Comparison of ENCODE assay signal across 8 cellular contexts in the genomic region with DNA sequence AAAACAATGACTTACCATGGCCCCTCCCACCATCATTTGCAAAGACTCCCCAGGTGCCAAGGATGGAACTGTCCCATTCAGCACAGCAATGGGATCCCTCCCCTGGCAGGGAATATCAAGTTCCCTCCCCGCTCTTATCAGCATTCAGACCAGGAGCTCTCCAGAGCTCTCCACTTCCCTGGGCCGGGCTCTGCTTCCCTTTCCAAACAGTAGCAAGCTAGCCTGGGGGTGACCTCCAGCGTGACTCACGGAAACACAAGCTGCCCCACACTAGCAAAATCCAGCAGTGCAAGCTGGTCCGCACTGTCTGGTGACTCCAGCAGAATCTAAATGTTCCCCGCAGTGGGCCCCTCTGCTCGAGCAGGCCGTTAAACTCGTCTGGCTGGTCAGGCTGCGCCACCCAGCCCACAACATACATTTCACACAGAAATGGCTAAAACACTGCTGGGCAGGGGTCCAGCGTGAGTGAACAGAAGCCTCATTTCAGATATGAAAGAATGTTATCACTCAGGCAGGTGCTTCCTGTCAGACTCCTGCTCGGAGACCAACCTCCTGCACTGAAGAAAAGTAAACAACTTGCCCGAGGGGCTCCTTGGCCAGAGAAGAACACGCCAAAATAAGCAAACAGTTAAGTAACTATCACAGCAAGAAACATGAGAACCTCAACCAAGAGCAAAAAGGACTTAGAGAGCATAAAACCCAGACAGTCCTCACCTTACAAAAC. TPM values are rescaled to one million over a fixed set of nuclear protein-coding genes. Genes with fewer than 3 reads are reported as not detected.
DNase-seq lines count a peak whose midpoint lies in the region; ATAC-seq and TF ChIP-seq lines count a peak whose summit lies in the region.

No MANE protein-coding gene starts in this region.

- H3K9me3 ChIP-seq in HEK293 (ENCODE audit: control insufficient read depth, insufficient read depth, low read depth, low read length): no peaks in the 10 kb centered on the region
- no peaks in the 10 kb centered on the region for H3K9me3 ChIP-seq in OCI-LY7 (ENCODE audit: low read length)

- no TSS peak for BruUV-seq in OCI-LY7 (replicated peaks; lab: Mats Ljungman, UMichigan)

- no peak overlapping the region for H2AFZ ChIP-seq in OCI-LY7 (ENCODE audit: low read length)

- H3K9me2 ChIP-seq in OCI-LY7 (ENCODE audit: insufficient read depth, low read length): no peaks in the 10 kb centered on the region

- H3K27ac ChIP-seq in HEK293 (ENCODE audit: extremely low read depth, low read depth, low read length) (peak overlapping the region; percentile 86), foreskin keratinocyte (no peak overlapping the region), OCI-LY7 (ENCODE audit: low read depth, low read length, poor library complexity, severe bottlenecking) (no peak overlapping the region)

- POLR2A ChIA-PET in HEK293 (lab: Yijun Ruan, JAX) (interaction anchor here (0.7 to 1.3 kb wide), 7 partner anchors 33 to 98 kb away, joined by 3 to 9 read pairs (median 3); no protein-coding TSS in a partner anchor), OCI-LY7 (lab: Charles Lee) (interaction anchor here (0.6 kb wide), 1 partner anchor 60 kb away, joined by 3 read pairs; no protein-coding TSS in a partner anchor)

- no peaks in the 10 kb centered on the region for H4K20me1 ChIP-seq in OCI-LY7 (ENCODE audit: insufficient read depth, low read length)

- peaks cover 13% of the 10 kb centered on the region for H3K4me1 ChIP-seq in HEK293 (ENCODE audit: control insufficient read depth, insufficient read depth, low read length)
- H3K4me1 ChIP-seq in foreskin keratinocyte: peaks cover 4% of the 10 kb centered on the region
- H3K4me1 ChIP-seq in OCI-LY7 (ENCODE audit: insufficient read depth, low read length, poor library complexity, severe bottlenecking): no peaks in the 10 kb centered on the region

- DNase-seq in SHP77 treated with DMSO at 0.1 percent for 48 hours (lab: John Stamatoyannopoulos, UW) (peak; percentile 36), foreskin keratinocyte (peak in 1 of 2 donors; percentile 12), skeletal muscle cell (ENCODE audit: low read depth) (peak; percentile 63), LoVo (ENCODE audit: low spot score) (no peak), OCI-LY7 (ENCODE audit: low spot score) (no peak)

- TF ChIP-seq CTCF in HEK293 (tag by site-specific recombination; IDR thresholded peaks at IDR 0.05) (no peak), foreskin keratinocyte (conservative IDR thresholded peaks at IDR 0.05) (no peak), OCI-LY7 (conservative IDR thresholded peaks at IDR 0.05; ENCODE audit: low read length) (no peak)

- H3K4me3 ChIP-seq in HEK293 (ENCODE audit: low read depth, low read length) (no peak overlapping the region), skeletal muscle cell (ENCODE audit: low read depth, low read length) (no peak overlapping the region), OCI-LY7 (ENCODE audit: low read depth, low read length, poor library complexity, severe bottlenecking) (no peak overlapping the region)

- no peak overlapping the region for H3K4me2 ChIP-seq in OCI-LY7 (ENCODE audit: low read length)

- CTCF ChIA-PET in HEK293 (lab: Yijun Ruan, JAX): interaction anchor here (0.9 to 1.3 kb wide), 2 partner anchors 41 to 129 kb away, joined by 3 read pairs; no protein-coding TSS in a partner anchor
- CTCF ChIA-PET in OCI-LY7 (lab: Charles Lee; ENCODE audit: unreplicated experiment): no interaction called here

- H3K27me3 ChIP-seq in foreskin keratinocyte: no peaks in the 10 kb centered on the region

- no peaks in the 10 kb centered on the region for H3K79me2 ChIP-seq in OCI-LY7 (ENCODE audit: insufficient read depth, low read depth, low read length)

- peaks cover 16 to 77% of the 10 kb centered on the region in 2 experiments; a peak in 2 of 3 replicates for H3K36me3 ChIP-seq in HEK293 (ENCODE audit: control insufficient read depth in 2 of 2, insufficient read depth in 1 of 2, low read length in 2 of 2)
- H3K36me3 ChIP-seq in OCI-LY7 (ENCODE audit: insufficient read depth, low read length): peaks cover 96% of the 10 kb centered on the region

- intact Hi-C loops in OCI-LY7 (cut with micrococcal nuclease; ENCODE audit: unreplicated experiment): no loop called here

- ATAC-seq in foreskin keratinocyte: peak; percentile 23
- ATAC-seq in GM19395 (IDR thresholded peaks at IDR 0.05; ENCODE audit: unreplicated experiment): no peak
- no peak for ATAC-seq in HG02884 (IDR thresholded peaks at IDR 0.05; ENCODE audit: unreplicated experiment)

TF ChIP-seq in HEK293, 187 proteins besides CTCF, POLR2A, EP300 and RAD21 (continues in another document):
- TF ChIP-seq, protein P1, sequence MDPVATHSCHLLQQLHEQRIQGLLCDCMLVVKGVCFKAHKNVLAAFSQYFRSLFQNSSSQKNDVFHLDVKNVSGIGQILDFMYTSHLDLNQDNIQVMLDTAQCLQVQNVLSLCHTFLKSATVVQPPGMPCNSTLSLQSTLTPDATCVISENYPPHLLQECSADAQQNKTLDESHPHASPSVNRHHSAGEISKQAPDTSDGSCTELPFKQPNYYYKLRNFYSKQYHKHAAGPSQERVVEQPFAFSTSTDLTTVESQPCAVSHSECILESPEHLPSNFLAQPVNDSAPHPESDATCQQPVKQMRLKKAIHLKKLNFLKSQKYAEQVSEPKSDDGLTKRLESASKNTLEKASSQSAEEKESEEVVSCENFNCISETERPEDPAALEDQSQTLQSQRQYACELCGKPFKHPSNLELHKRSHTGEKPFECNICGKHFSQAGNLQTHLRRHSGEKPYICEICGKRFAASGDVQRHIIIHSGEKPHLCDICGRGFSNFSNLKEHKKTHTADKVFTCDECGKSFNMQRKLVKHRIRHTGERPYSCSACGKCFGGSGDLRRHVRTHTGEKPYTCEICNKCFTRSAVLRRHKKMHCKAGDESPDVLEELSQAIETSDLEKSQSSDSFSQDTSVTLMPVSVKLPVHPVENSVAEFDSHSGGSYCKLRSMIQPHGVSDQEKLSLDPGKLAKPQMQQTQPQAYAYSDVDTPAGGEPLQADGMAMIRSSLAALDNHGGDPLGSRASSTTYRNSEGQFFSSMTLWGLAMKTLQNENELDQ (tag by site-specific recombination; IDR thresholded peaks at IDR 0.05; ENCODE audit: low read depth): no peak
- TF ChIP-seq ZNF747 (tag by site-specific recombination; IDR thresholded peaks at IDR 0.05) (no peak), ZNF704 (tag by site-specific recombination; IDR thresholded peaks at IDR 0.05) (no peak), ZNF140 (tag by site-specific recombination; IDR thresholded peaks at IDR 0.05) (no peak), ZNF221 (tag by site-specific recombination; IDR thresholded peaks at IDR 0.05; ENCODE audit: borderline replicate concordance) (no peak), ZNF341 (tag by site-specific recombination; IDR thresholded peaks at IDR 0.05; ENCODE audit: low read depth) (no peak), ZNF354C (tag by site-specific recombination; IDR thresholded peaks at IDR 0.05; ENCODE audit: borderline replicate concordance, low read depth) (no peak), ZBTB48 (tag by site-specific recombination; IDR thresholded peaks at IDR 0.05) (0 out of 2 replicates have a peak, but pooled peaks have one; percentile 36), ZBTB17 (tag by site-specific recombination; IDR thresholded peaks at IDR 0.05) (0 out of 2 replicates have a peak, but pooled peaks have one; percentile 53), YY2 (tag by site-specific recombination; IDR thresholded peaks at IDR 0.05) (no peak), ZNF239 (tag by site-specific recombination; IDR thresholded peaks at IDR 0.05) (no peak), MZF1 (tag by site-specific recombination; IDR thresholded peaks at IDR 0.05; ENCODE audit: borderline replicate concordance) (0 out of 2 replicates have a peak, but pooled peaks have one; percentile 28), ZNF560 (tag by site-specific recombination; IDR thresholded peaks at IDR 0.05; ENCODE audit: borderline replicate concordance) (no peak), HOXD13 (CRISPR knock-in tag; IDR thresholded peaks at IDR 0.05; ENCODE audit: borderline replicate concordance) (no peak), REPIN1 (tag by site-specific recombination; IDR thresholded peaks at IDR 0.05; ENCODE audit: low read depth) (no peak), HOXA7 (CRISPR knock-in tag; IDR thresholded peaks at IDR 0.05; ENCODE audit: borderline replicate concordance) (no peak), ZNF16 (tag by site-specific recombination; IDR thresholded peaks at IDR 0.05; ENCODE audit: low read depth) (no peak)
- TF ChIP-seq, protein P2, sequence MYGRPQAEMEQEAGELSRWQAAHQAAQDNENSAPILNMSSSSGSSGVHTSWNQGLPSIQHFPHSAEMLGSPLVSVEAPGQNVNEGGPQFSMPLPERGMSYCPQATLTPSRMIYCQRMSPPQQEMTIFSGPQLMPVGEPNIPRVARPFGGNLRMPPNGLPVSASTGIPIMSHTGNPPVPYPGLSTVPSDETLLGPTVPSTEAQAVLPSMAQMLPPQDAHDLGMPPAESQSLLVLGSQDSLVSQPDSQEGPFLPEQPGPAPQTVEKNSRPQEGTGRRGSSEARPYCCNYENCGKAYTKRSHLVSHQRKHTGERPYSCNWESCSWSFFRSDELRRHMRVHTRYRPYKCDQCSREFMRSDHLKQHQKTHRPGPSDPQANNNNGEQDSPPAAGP (tag by site-specific recombination; IDR thresholded peaks at IDR 0.05): no peak
- TF ChIP-seq, protein P3, sequence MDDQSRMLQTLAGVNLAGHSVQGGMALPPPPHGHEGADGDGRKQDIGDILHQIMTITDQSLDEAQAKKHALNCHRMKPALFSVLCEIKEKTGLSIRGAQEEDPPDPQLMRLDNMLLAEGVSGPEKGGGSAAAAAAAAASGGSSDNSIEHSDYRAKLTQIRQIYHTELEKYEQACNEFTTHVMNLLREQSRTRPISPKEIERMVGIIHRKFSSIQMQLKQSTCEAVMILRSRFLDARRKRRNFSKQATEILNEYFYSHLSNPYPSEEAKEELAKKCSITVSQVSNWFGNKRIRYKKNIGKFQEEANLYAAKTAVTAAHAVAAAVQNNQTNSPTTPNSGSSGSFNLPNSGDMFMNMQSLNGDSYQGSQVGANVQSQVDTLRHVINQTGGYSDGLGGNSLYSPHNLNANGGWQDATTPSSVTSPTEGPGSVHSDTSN (CRISPR knock-in tag; IDR thresholded peaks at IDR 0.05): no peak

RNA-seq across cellular contexts. Expression of gene STAT1, which starts 33.9 kb away (rescaled TPM):
- total RNA-seq in foreskin keratinocyte: 143 and 168 TPM in 2 replicates
- polyA plus RNA-seq in foreskin keratinocyte: 57.7 and 61.1 TPM in 2 replicates
- total RNA-seq in OCI-LY7 (2014; rRNA removed; shearing (Covaris generic)): 17.2 and 23.1 TPM in 2 replicates
- total RNA-seq in OCI-LY7 (2022): 23.0 and 24.8 TPM in 2 replicates

Comparison
In these comparisons a context has a peak if more than half of its experiments do, and no peak if none do; other contexts are left out.
1. DNase-seq: peak in SHP77 treated with DMSO at 0.1 percent for 48 hours (single experiment) and skeletal muscle cell (single experiment); none in LoVo (single experiment) and OCI-LY7 (single experiment).